In genomic region chr1:212284332-212284743, GRCh38 we compare ENCODE assay signal across 1 cellular context.
TF ChIP-seq lines count a peak whose summit lies in the region.

No MANE protein-coding gene starts in this region.

TF ChIP-seq in HepG2, 621 proteins besides CTCF, POLR2A, EP300 and RAD21 (continued from another document):
- TF ChIP-seq RERE (CRISPR knock-in tag; IDR thresholded peaks at IDR 0.05; ENCODE audit: low read depth), result no peak
- no peak for TF ChIP-seq FOXA3 (CRISPR knock-in tag; IDR thresholded peaks at IDR 0.05)
- TF ChIP-seq, protein P1, sequence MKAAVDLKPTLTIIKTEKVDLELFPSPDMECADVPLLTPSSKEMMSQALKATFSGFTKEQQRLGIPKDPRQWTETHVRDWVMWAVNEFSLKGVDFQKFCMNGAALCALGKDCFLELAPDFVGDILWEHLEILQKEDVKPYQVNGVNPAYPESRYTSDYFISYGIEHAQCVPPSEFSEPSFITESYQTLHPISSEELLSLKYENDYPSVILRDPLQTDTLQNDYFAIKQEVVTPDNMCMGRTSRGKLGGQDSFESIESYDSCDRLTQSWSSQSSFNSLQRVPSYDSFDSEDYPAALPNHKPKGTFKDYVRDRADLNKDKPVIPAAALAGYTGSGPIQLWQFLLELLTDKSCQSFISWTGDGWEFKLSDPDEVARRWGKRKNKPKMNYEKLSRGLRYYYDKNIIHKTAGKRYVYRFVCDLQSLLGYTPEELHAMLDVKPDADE (CRISPR knock-in tag; IDR thresholded peaks at IDR 0.05), result 0 out of 2 replicates have a peak, but pooled peaks have one; percentile 9
- TF ChIP-seq ZNF629 (CRISPR knock-in tag; conservative IDR thresholded peaks at IDR 0.05), result no peak
- TF ChIP-seq ZNF816 (CRISPR knock-in tag; IDR thresholded peaks at IDR 0.05; ENCODE audit: borderline replicate concordance), result 0 out of 2 replicates have a peak, but pooled peaks have one; percentile 41
- no peak for TF ChIP-seq ELF4 (CRISPR knock-in tag; IDR thresholded peaks at IDR 0.05; ENCODE audit: borderline replicate concordance)
- TF ChIP-seq, protein P2, sequence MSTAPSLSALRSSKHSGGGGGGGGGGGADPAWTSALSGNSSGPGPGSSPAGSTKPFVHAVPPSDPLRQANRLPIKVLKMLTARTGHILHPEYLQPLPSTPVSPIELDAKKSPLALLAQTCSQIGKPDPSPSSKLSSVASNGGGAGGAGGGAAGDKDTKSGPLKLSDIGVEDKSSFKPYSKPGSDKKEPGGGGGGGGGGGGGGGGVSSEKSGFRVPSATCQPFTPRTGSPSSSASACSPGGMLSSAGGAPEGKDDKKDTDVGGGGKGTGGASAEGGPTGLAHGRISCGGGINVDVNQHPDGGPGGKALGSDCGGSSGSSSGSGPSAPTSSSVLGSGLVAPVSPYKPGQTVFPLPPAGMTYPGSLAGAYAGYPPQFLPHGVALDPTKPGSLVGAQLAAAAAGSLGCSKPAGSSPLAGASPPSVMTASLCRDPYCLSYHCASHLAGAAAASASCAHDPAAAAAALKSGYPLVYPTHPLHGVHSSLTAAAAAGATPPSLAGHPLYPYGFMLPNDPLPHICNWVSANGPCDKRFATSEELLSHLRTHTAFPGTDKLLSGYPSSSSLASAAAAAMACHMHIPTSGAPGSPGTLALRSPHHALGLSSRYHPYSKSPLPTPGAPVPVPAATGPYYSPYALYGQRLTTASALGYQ (CRISPR knock-in tag; IDR thresholded peaks at IDR 0.05), result 0 out of 2 replicates have a peak, but pooled peaks have one; percentile 29
- TF ChIP-seq ZSCAN29 (CRISPR knock-in tag; conservative IDR thresholded peaks at IDR 0.05), result no peak
- TF ChIP-seq KDM1A (CRISPR knock-in tag; IDR thresholded peaks at IDR 0.05), result no peak
- TF ChIP-seq, protein P3, sequence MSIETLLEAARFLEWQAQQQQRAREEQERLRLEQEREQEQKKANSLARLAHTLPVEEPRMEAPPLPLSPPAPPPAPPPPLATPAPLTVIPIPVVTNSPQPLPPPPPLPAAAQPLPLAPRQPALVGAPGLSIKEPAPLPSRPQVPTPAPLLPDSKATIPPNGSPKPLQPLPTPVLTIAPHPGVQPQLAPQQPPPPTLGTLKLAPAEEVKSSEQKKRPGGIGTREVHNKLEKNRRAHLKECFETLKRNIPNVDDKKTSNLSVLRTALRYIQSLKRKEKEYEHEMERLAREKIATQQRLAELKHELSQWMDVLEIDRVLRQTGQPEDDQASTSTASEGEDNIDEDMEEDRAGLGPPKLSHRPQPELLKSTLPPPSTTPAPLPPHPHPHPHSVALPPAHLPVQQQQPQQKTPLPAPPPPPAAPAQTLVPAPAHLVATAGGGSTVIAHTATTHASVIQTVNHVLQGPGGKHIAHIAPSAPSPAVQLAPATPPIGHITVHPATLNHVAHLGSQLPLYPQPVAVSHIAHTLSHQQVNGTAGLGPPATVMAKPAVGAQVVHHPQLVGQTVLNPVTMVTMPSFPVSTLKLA (IDR thresholded peaks at IDR 0.05), result no peak
- TF ChIP-seq ZSCAN20 (CRISPR knock-in tag; IDR thresholded peaks at IDR 0.05; ENCODE audit: borderline replicate concordance), result 0 out of 2 replicates have a peak, but pooled peaks have one; percentile 44
- no peak for TF ChIP-seq TRIM24 (CRISPR knock-in tag; IDR thresholded peaks at IDR 0.05)
